ENCODE assay signal across 31 cellular contexts in genomic region chr7:130232209-130232608, GRCh38. TPM values are rescaled to one million over a fixed set of nuclear protein-coding genes. Genes with fewer than 3 reads are reported as not detected.
"Had no signal": no experiment of that assay in that cellular context is flagged by ENCODE, and none has a peak within 500 bp of the region (broad histone marks: within the 10 kb centered on the region; RNA-seq: fewer than 3 reads in every experiment).

No MANE protein-coding gene starts in this region.

- H3K4me3 ChIP-seq: ascending aorta, cardiac muscle cell, SJCRH30, SK-N-MC had no signal

- H3K9me3 ChIP-seq: ascending aorta, SJCRH30 had no signal

- H3K36me3 ChIP-seq: ascending aorta, cardiac muscle cell, SJCRH30 had no signal

- H3K4me1 Mint-ChIP-seq: activated CD4-positive, alpha-beta T cell treated with anti-CD3 and anti-CD28 coated beads, Interleukin-2, amount 10 ng/mL, durations not matched to agents 24 days and 14 days; activated naive CD8-positive, alpha-beta T cell treated with anti-CD3 and anti-CD28 coated beads for 36 hours; activated T-helper 17 cell treated with anti-CD3 and anti-CD28 coated beads, Interleukin-2, amount 50 U/mL, for 72 hours had no signal

- DNase-seq: activated CD4-positive, alpha-beta T cell treated with anti-CD3 and anti-CD28 coated beads, Interleukin-2, amount 10 ng/mL, durations not matched to agents 24 days and 14 days; activated CD4-positive, alpha-beta T cell treated with anti-CD3 and anti-CD28 coated beads, Interleukin-2, amount 50 U/mL, for 4 hours; activated CD8-positive, alpha-beta T cell treated with anti-CD3 and anti-CD28 coated beads for 36 hours; activated effector memory CD4-positive, alpha-beta T cell treated with anti-CD3 and anti-CD28 coated beads, Interleukin-2, amount 50 U/mL, for 16 hours; activated naive CD4-positive, alpha-beta T cell; activated naive CD4-positive, alpha-beta T cell treated with anti-CD3 and anti-CD28 coated beads, Interleukin-2, amount 50 U/mL, for 16 hours; activated naive CD8-positive, alpha-beta T cell treated with anti-CD3 and anti-CD28 coated beads for 36 hours; activated T-cell treated with anti-CD3 and anti-CD28 coated beads, Interleukin-2, amount 50 U/mL, for 1 hour; activated T-cell treated with anti-CD3 and anti-CD28 coated beads, Interleukin-2, amount 50 U/mL, for 72 hours; amniotic stem cell; Karpas-422; KBM-7; NCI-H1105 treated with DMSO at 0.1 percent for 48 hours; NCI-H1436; NCI-H1694; NCI-H1930; NCI-H345; NCI-H524 treated with DMSO at 0.1 percent for 48 hours; SHP77; SJCRH30; T1000 had no signal

- H3K9me3 Mint-ChIP-seq: activated CD4-positive, alpha-beta T cell treated with anti-CD3 and anti-CD28 coated beads, Interleukin-2, amount 10 ng/mL, durations not matched to agents 24 days and 14 days; activated CD8-positive, alpha-beta T cell treated with anti-CD3 and anti-CD28 coated beads for 36 hours; activated naive CD8-positive, alpha-beta T cell treated with anti-CD3 and anti-CD28 coated beads for 36 hours; activated T-cell treated with anti-CD3 and anti-CD28 coated beads, Interleukin-2, amount 50 U/mL, for 72 hours; activated T-helper 17 cell treated with anti-CD3 and anti-CD28 coated beads, Interleukin-2, amount 50 U/mL, for 72 hours had no signal

- H3K27me3 ChIP-seq: ascending aorta, SJCRH30 had no signal

- H3K4me1 ChIP-seq: ascending aorta had no signal

- H3K4me3 Mint-ChIP-seq: activated CD4-positive, alpha-beta T cell treated with anti-CD3 and anti-CD28 coated beads, Interleukin-2, amount 10 ng/mL, durations not matched to agents 24 days and 14 days; activated CD8-positive, alpha-beta T cell treated with anti-CD3 and anti-CD28 coated beads for 36 hours; activated naive CD8-positive, alpha-beta T cell treated with anti-CD3 and anti-CD28 coated beads for 36 hours; activated T-cell treated with anti-CD3 and anti-CD28 coated beads, Interleukin-2, amount 50 U/mL, for 72 hours; activated T-helper 17 cell treated with anti-CD3 and anti-CD28 coated beads, Interleukin-2, amount 50 U/mL, for 72 hours had no signal

- H3K27ac Mint-ChIP-seq: activated CD4-positive, alpha-beta T cell treated with anti-CD3 and anti-CD28 coated beads, Interleukin-2, amount 10 ng/mL, durations not matched to agents 24 days and 14 days; activated CD8-positive, alpha-beta T cell treated with anti-CD3 and anti-CD28 coated beads for 36 hours; activated naive CD8-positive, alpha-beta T cell treated with anti-CD3 and anti-CD28 coated beads for 36 hours; activated T-cell treated with anti-CD3 and anti-CD28 coated beads, Interleukin-2, amount 50 U/mL, for 72 hours; activated T-helper 17 cell treated with anti-CD3 and anti-CD28 coated beads, Interleukin-2, amount 50 U/mL, for 72 hours had no signal

- H3K27ac ChIP-seq: ascending aorta, cardiac muscle cell, SJCRH30, SK-N-MC had no signal

- H3K36me3 Mint-ChIP-seq: activated naive CD8-positive, alpha-beta T cell treated with anti-CD3 and anti-CD28 coated beads for 36 hours had no signal

- ATAC-seq: activated CD8-positive, alpha-beta T cell treated with anti-CD3 and anti-CD28 coated beads for 36 hours; activated T-cell treated with anti-CD3 and anti-CD28 coated beads, Interleukin-2, amount 50 U/mL, for 72 hours; activated T-helper 17 cell treated with anti-CD3 and anti-CD28 coated beads, Interleukin-2, amount 50 U/mL, for 72 hours; Panc1 had no signal

RNA-seq across cellular contexts. Expression of gene SSMEM1, which starts 24.5 kb away (rescaled TPM):
- total RNA-seq: activated CD4-positive, alpha-beta T cell treated with anti-CD3 and anti-CD28 coated beads, Interleukin-2, amount 10 ng/mL, durations not matched to agents 24 days and 14 days; activated CD8-positive, alpha-beta memory T cell treated with anti-CD3 and anti-CD28 coated beads for 36 hours; activated CD8-positive, alpha-beta T cell treated with anti-CD3 and anti-CD28 coated beads for 36 hours; activated naive CD8-positive, alpha-beta T cell treated with anti-CD3 and anti-CD28 coated beads for 36 hours; activated T-cell treated with anti-CD3 and anti-CD28 coated beads, Interleukin-2, amount 50 U/mL, for 72 hours; activated T-helper 17 cell treated with anti-CD3 and anti-CD28 coated beads, Interleukin-2, amount 50 U/mL, for 72 hours; ascending aorta; cardiac muscle cell; MCF 10A; RPMI7951; SJCRH30; T-helper 1 cell treated with Interleukin-12 subunit alpha and Interleukin-12 subunit beta and Interleukin-4 antibody, amounts not matched to agents 30 ng/mL and 1 ng/mL, for 36 hours; T-helper 2 cell treated with Interferon-gamma antibody and Interleukin-4, amounts not matched to agents 100 ng/mL and 5 ng/mL, for 36 hours had no signal
- polyA plus RNA-seq: cardiac muscle cell had no signal

RNA-seq across cellular contexts. Expression of gene CPA2, which starts 34.5 kb away (rescaled TPM):
- total RNA-seq: activated CD8-positive, alpha-beta memory T cell treated with anti-CD3 and anti-CD28 coated beads for 36 hours; activated CD8-positive, alpha-beta T cell treated with anti-CD3 and anti-CD28 coated beads for 36 hours; activated T-cell treated with anti-CD3 and anti-CD28 coated beads, Interleukin-2, amount 50 U/mL, for 72 hours; ascending aorta; MCF 10A; RPMI7951; T-helper 1 cell treated with Interleukin-12 subunit alpha and Interleukin-12 subunit beta and Interleukin-4 antibody, amounts not matched to agents 30 ng/mL and 1 ng/mL, for 36 hours; T-helper 2 cell treated with Interferon-gamma antibody and Interleukin-4, amounts not matched to agents 100 ng/mL and 5 ng/mL, for 36 hours had no signal
